22 cellular contexts compared by ENCODE assay signal in the genomic region with DNA sequence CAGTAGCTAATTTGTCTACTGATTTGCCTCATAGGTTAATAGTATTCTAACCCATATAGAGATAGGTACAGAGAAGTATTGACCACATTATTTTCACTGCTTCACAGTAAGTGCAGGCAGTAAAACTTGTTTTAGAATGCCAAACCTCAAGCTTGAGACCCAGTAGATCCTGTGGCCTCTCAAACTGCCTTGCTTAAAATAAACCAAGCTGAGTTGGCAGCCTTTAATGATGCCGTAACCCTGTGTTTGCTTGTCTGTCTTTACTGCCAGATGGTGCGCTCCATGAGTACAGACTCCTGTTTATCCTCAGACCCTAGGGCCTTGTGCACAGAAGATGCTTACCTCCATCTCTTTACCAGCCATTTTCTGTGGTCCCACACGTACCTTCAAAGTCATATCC. TPM values are rescaled to one million over a fixed set of nuclear protein-coding genes. Genes with fewer than 3 reads are reported as not detected.
DNase-seq lines count a peak whose midpoint lies in the region; ATAC-seq, FAIRE-seq and TF ChIP-seq lines count a peak whose summit lies in the region.
"Had no signal": no experiment of that assay in that cellular context is flagged by ENCODE, and none has a peak within 500 bp of the region (broad histone marks: within the 10 kb centered on the region; RNA-seq: fewer than 3 reads in every experiment).

No MANE protein-coding gene starts in this region.

- H3K27me3 ChIP-seq in heart left ventricle: no peaks in the 10 kb centered on the region
- H3K27me3 ChIP-seq: colonic mucosa, transverse colon had no signal

- no peaks in the 10 kb centered on the region for H3K9me3 ChIP-seq in heart left ventricle
- H3K9me3 ChIP-seq: colonic mucosa, transverse colon had no signal

- peaks cover 0 to 26% (median 11%) of the 10 kb centered on the region in 12 donors for H3K4me1 ChIP-seq in heart left ventricle
- H3K4me1 ChIP-seq: colonic mucosa, transverse colon had no signal

- H3K36me3 ChIP-seq in heart left ventricle: peaks cover 0 to 62% (median 3%) of the 10 kb centered on the region in 9 donors
- H3K36me3 ChIP-seq: transverse colon had no signal

- DNase-seq in NCI-H748 (lab: John Stamatoyannopoulos, UW; ENCODE audit: unreplicated experiment): peak; percentile 2
- DNase-seq in NCI-H748 treated with DMSO at 0.1 percent for 48 hours (lab: John Stamatoyannopoulos, UW): no peak
- DNase-seq in NCI-H510A treated with DMSO at 0.1 percent for 48 hours (lab: John Stamatoyannopoulos, UW): peak; percentile 17
- DNase-seq in heart left ventricle: peak in 1 of 5 donors; percentile 18
- DNase-seq in H54 (ENCODE audit: insufficient read length, low spot score): no peak
- DNase-seq in HT-29 (ENCODE audit: low spot score): no peak
- DNase-seq: activated CD4-positive, alpha-beta T cell treated with anti-CD3 and anti-CD28 coated beads, Interleukin-2, amount 50 U/mL, for 1 hour; activated naive CD4-positive, alpha-beta T cell treated with anti-CD3 and anti-CD28 coated beads, Interleukin-2, amount 10 ng/mL, durations not matched to agents 7 days and 5 days; activated T-cell treated with anti-CD3 and anti-CD28 coated beads for 4 hours; colonic mucosa; KBM-7; NCI-H524 treated with DMSO at 0.1 percent for 48 hours; stimulated activated CD4-positive, alpha-beta T cell treated with anti-CD3 and anti-CD28 coated beads, Interleukin-12 subunit alpha, Interleukin-12 subunit beta, amount 100 ng/mL, for 4 hours; transverse colon had no signal

- no peak overlapping the region for H3K4me3 ChIP-seq in heart left ventricle
- H3K4me3 ChIP-seq: colonic mucosa, transverse colon had no signal

- TF ChIP-seq CTCF in heart left ventricle (IDR thresholded peaks at IDR 0.05): no peak

- TF ChIP-seq POLR2A in heart left ventricle (IDR thresholded peaks at IDR 0.05) (no peak), H54 (IDR thresholded peaks at IDR 0.05; ENCODE audit: low read depth, low read length) (no peak)

- no peak for FAIRE-seq in H54 (lab: Jason Lieb, UNC)
- FAIRE-seq: A204.1, H1 had no signal

- ATAC-seq in heart left ventricle (peak; percentile 81 to 89 (median 85)), GM21529 (IDR thresholded peaks at IDR 0.05; ENCODE audit: unreplicated experiment) (no peak), HG02610 (IDR thresholded peaks at IDR 0.05; ENCODE audit: unreplicated experiment) (no peak)
- ATAC-seq: natural killer cell treated with Interleukin-12 subunit alpha and Interleukin-12 subunit beta and Interleukin-15 and Interleukin-18, amount 100 ng/mL, for 72 hours; Panc1; stimulated activated memory B cell treated with anti-CD40 and anti-IgM and Interleukin-4, amounts not matched to agents 10 μg/mL and 1 μg/mL and 100 μg/mL, for 72 hours had no signal

- WGBS in heart left ventricle, 4 donors: 57 to 67% (median 63%) methylated on average over 3 of the region's 3 CpGs

- peak overlapping the region in 8 of 12 donors; percentile 27 to 66 (median 54) for H3K27ac ChIP-seq in heart left ventricle
- H3K27ac ChIP-seq: C4-2B, colonic mucosa, transverse colon had no signal

- intact Hi-C loops in heart left ventricle (cut with DNase I): no loop called here

RNA-seq across cellular contexts. Expression of a gene that starts 50.8 kb away (rescaled TPM):
- total RNA-seq in heart left ventricle: 100 to 1,000 TPM in 1 of 9 donors, 10 to 100 TPM in 8; 12.9 to 119 (median 28.7) TPM
- 10 to 100 TPM; 25.3 to 92.6 TPM for polyA plus RNA-seq in heart left ventricle
- 160 and 175 TPM in 2 replicates for total RNA-seq in HT-29 (2014; rRNA removed; shearing (Covaris generic))

Comparison
In these comparisons a context has a peak if more than half of its experiments do, and no peak if none do; other contexts are left out.
1. DNase-seq: peak in NCI-H748 (single experiment) and NCI-H510A treated with DMSO at 0.1 percent for 48 hours (single experiment); none in NCI-H748 treated with DMSO at 0.1 percent for 48 hours (single experiment), H54 (single experiment) and HT-29 (single experiment).
2. ATAC-seq: peak in heart left ventricle (4 of 4); none in GM21529 (single experiment) and HG02610 (single experiment).